ENCODE assay signal across 21 cellular contexts in the genomic region with DNA sequence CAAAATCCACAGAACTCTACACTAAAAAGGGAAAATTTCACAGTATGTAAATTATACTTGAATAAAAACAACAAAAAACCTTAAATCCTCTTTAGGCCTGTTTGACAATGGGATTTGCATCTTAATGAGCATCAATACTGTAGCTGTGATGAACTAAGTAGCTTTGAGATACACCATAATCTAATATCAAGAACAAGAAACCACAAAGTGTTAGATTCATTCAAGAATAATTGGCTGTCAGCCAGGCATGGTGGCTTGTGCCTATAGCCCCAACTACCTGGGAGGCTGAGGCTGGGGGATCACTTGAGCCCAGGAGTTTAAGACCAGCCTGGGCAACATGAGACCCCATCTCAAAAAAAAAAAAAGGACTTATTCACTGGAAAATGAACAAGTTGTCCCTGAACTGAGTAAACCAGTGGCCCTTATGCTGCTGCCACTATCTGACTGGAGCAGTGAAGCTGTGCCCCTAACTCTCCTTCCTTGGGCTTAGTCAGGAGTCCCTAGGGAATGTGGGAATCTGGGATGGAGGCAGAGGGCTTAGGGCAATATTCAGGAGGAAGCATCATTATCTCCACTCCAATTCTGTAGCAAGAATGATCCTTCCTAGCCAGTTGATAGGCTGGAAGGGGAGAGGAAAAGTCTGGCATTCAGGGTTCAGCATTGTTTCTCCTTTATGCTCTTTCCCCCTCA.
DNase-seq lines count a peak whose midpoint lies in the region; ATAC-seq, FAIRE-seq and TF ChIP-seq lines count a peak whose summit lies in the region.
"Had no signal": no experiment of that assay in that cellular context is flagged by ENCODE, and none has a peak within 500 bp of the region (broad histone marks: within the 10 kb centered on the region; RNA-seq: fewer than 3 reads in every experiment).

No MANE protein-coding gene starts in this region.

- H3K27ac ChIP-seq in neural progenitor cell, result no peak overlapping the region
- H3K27ac ChIP-seq: esophagus muscularis mucosa had no signal

- H3K27ac Mint-ChIP-seq in activated CD8-positive, alpha-beta T cell treated with anti-CD3 and anti-CD28 coated beads for 36 hours, result no peak overlapping the region
- H3K27ac Mint-ChIP-seq in activated CD8-positive, alpha-beta T cell treated with anti-CD3 and anti-CD28 coated beads, Interleukin-2, amount 10 ng/mL, durations not matched to agents 7 days and 5 days, result no peak overlapping the region
- no peak overlapping the region for H3K27ac Mint-ChIP-seq in neural progenitor cell
- H3K27ac Mint-ChIP-seq: activated naive CD4-positive, alpha-beta T cell treated with anti-CD3 and anti-CD28 coated beads, Interleukin-2, amount 50 U/mL, for 72 hours had no signal

- H2AFZ ChIP-seq in neural progenitor cell (replicated peaks), result peak overlapping the region; percentile 51

- no peaks in the 10 kb centered on the region for H3K79me2 ChIP-seq in neural progenitor cell (ENCODE audit: low read depth)

- H3K27me3 ChIP-seq in neural progenitor cell, result no peaks in the 10 kb centered on the region
- H3K27me3 ChIP-seq: esophagus muscularis mucosa had no signal

- H3K4me3 Mint-ChIP-seq in activated CD8-positive, alpha-beta T cell treated with anti-CD3 and anti-CD28 coated beads for 36 hours, result no peak overlapping the region
- H3K4me3 Mint-ChIP-seq in activated CD8-positive, alpha-beta T cell treated with anti-CD3 and anti-CD28 coated beads, Interleukin-2, amount 10 ng/mL, durations not matched to agents 7 days and 5 days, result no peak overlapping the region
- H3K4me3 Mint-ChIP-seq in neural progenitor cell, result no peak overlapping the region
- H3K4me3 Mint-ChIP-seq: activated T-cell treated with anti-CD3 and anti-CD28 coated beads, Interleukin-2, amount 50 U/mL, for 4 hours; CD4-positive, alpha-beta memory T cell had no signal

- H3K9ac ChIP-seq in neural progenitor cell, result no peak overlapping the region

- TF ChIP-seq CTCF in activated CD8-positive, alpha-beta T cell treated with anti-CD3 and anti-CD28 coated beads for 36 hours (IDR thresholded peaks at IDR 0.05), result no peak
- TF ChIP-seq CTCF in neural progenitor cell (IDR thresholded peaks at IDR 0.05), result no peak

- intact Hi-C loops in activated CD8-positive, alpha-beta T cell treated with anti-CD3 and anti-CD28 coated beads for 36 hours (cut with micrococcal nuclease), result no loop called here
- intact Hi-C loops in left colon (cut with DNase I, micrococcal nuclease), result no loop called here

- ATAC-seq in activated CD8-positive, alpha-beta T cell treated with anti-CD3 and anti-CD28 coated beads for 36 hours, result no peak
- no peak for ATAC-seq in activated CD8-positive, alpha-beta T cell treated with anti-CD3 and anti-CD28 coated beads, Interleukin-2, amount 10 ng/mL, durations not matched to agents 7 days and 5 days
- ATAC-seq in left colon, result no peak
- ATAC-seq: activated T-cell treated with anti-CD3 and anti-CD28 coated beads, Interleukin-2, amount 50 U/mL, for 4 hours; left lobe of liver; mucosa of descending colon had no signal

- H3K9me3 ChIP-seq in neural progenitor cell (ENCODE audit: low read depth), result no peaks in the 10 kb centered on the region
- H3K9me3 ChIP-seq: esophagus muscularis mucosa, mucosa of descending colon had no signal

- peak overlapping the region; percentile 53 for H3K4me2 ChIP-seq in neural progenitor cell

- no peaks in the 10 kb centered on the region for H4K20me1 ChIP-seq in neural progenitor cell (ENCODE audit: low read depth)

- no peak for TF ChIP-seq POLR2A in GM12891 (IDR thresholded peaks at IDR 0.05; ENCODE audit: low read depth, low read length)

- peaks cover 25% of the 10 kb centered on the region for H3K4me1 ChIP-seq in neural progenitor cell

- H3K9me3 Mint-ChIP-seq in activated CD8-positive, alpha-beta T cell treated with anti-CD3 and anti-CD28 coated beads for 36 hours, result no peaks in the 10 kb centered on the region
- no peaks in the 10 kb centered on the region for H3K9me3 Mint-ChIP-seq in activated CD8-positive, alpha-beta T cell treated with anti-CD3 and anti-CD28 coated beads, Interleukin-2, amount 10 ng/mL, durations not matched to agents 7 days and 5 days (ENCODE audit: insufficient read depth)
- H3K9me3 Mint-ChIP-seq in neural progenitor cell, result peaks cover 2% of the 10 kb centered on the region
- H3K9me3 Mint-ChIP-seq: activated naive CD4-positive, alpha-beta T cell treated with anti-CD3 and anti-CD28 coated beads, Interleukin-2, amount 50 U/mL, for 72 hours; activated T-cell treated with anti-CD3 and anti-CD28 coated beads, Interleukin-2, amount 50 U/mL, for 4 hours; CD4-positive, alpha-beta memory T cell had no signal

- CTCF ChIA-PET in activated CD8-positive, alpha-beta T cell treated with anti-CD3 and anti-CD28 coated beads for 36 hours (lab: Charles Lee), result no interaction called here
- CTCF ChIA-PET in activated CD8-positive, alpha-beta T cell treated with anti-CD3 and anti-CD28 coated beads, Interleukin-2, amount 10 ng/mL, durations not matched to agents 7 days and 5 days (lab: Charles Lee), result interaction anchor here (1.0 kb wide), 1 partner anchor 39 kb away, joined by 4 read pairs; no protein-coding TSS in a partner anchor

- peak; percentile 69 for FAIRE-seq in GM12891 (lab: Jason Lieb, UNC)
- FAIRE-seq: astrocyte had no signal

- H3K36me3 ChIP-seq in neural progenitor cell, result no peaks in the 10 kb centered on the region
- H3K36me3 ChIP-seq: esophagus muscularis mucosa had no signal

- DNase-seq in activated CD8-positive, alpha-beta T cell treated with anti-CD3 and anti-CD28 coated beads for 36 hours, result peak; percentile 9
- DNase-seq in activated CD8-positive, alpha-beta T cell treated with anti-CD3 and anti-CD28 coated beads, Interleukin-2, amount 10 ng/mL, durations not matched to agents 7 days and 5 days, result no peak
- DNase-seq in GM12891 (ENCODE audit: insufficient read length, low spot score) (no peak), NCI-H82 treated with DMSO at 0.1 percent for 48 hours (lab: John Stamatoyannopoulos, UW; ENCODE audit: unreplicated experiment) (peak; percentile 22), neural progenitor cell (ENCODE audit: low spot score) (peak; percentile 18), left colon (no peak), HT-29 (ENCODE audit: low spot score) (no peak), H4 (ENCODE audit: low spot score) (no peak)
- DNase-seq: activated T-cell treated with anti-CD3 and anti-CD28 coated beads, Interleukin-2, amount 50 U/mL, for 4 hours; CD4-positive, alpha-beta memory T cell; cerebellar nuclear complex; effector CD4-positive, alpha-beta T cell; EL; mucosa of descending colon; NCI-H146; Right ventricle myocardium superior; stimulated activated CD4-positive, alpha-beta T cell treated with anti-CD3 and anti-CD28 coated beads, Interleukin-12 subunit alpha, Interleukin-12 subunit beta, amount 100 ng/mL, for 4 hours had no signal

- H3K27me3 Mint-ChIP-seq in activated CD8-positive, alpha-beta T cell treated with anti-CD3 and anti-CD28 coated beads for 36 hours, result no peaks in the 10 kb centered on the region
- H3K27me3 Mint-ChIP-seq in activated CD8-positive, alpha-beta T cell treated with anti-CD3 and anti-CD28 coated beads, Interleukin-2, amount 10 ng/mL, durations not matched to agents 7 days and 5 days (ENCODE audit: low read depth), result no peaks in the 10 kb centered on the region
- peaks cover 2% of the 10 kb centered on the region for H3K27me3 Mint-ChIP-seq in neural progenitor cell (ENCODE audit: insufficient read depth, low read depth)
- H3K27me3 Mint-ChIP-seq: CD4-positive, alpha-beta memory T cell had no signal

- no peaks in the 10 kb centered on the region for H3K36me3 Mint-ChIP-seq in activated CD8-positive, alpha-beta T cell treated with anti-CD3 and anti-CD28 coated beads for 36 hours (ENCODE audit: low read depth)
- H3K36me3 Mint-ChIP-seq in activated CD8-positive, alpha-beta T cell treated with anti-CD3 and anti-CD28 coated beads, Interleukin-2, amount 10 ng/mL, durations not matched to agents 7 days and 5 days (ENCODE audit: low read depth), result no peaks in the 10 kb centered on the region
- H3K36me3 Mint-ChIP-seq in neural progenitor cell, result no peaks in the 10 kb centered on the region
- H3K36me3 Mint-ChIP-seq: activated naive CD4-positive, alpha-beta T cell treated with anti-CD3 and anti-CD28 coated beads, Interleukin-2, amount 50 U/mL, for 72 hours had no signal

- H3K4me1 Mint-ChIP-seq in activated CD8-positive, alpha-beta T cell treated with anti-CD3 and anti-CD28 coated beads for 36 hours (ENCODE audit: low read depth), result peaks cover 2% of the 10 kb centered on the region
- H3K4me1 Mint-ChIP-seq in activated CD8-positive, alpha-beta T cell treated with anti-CD3 and anti-CD28 coated beads, Interleukin-2, amount 10 ng/mL, durations not matched to agents 7 days and 5 days (ENCODE audit: low read depth), result no peaks in the 10 kb centered on the region
- H3K4me1 Mint-ChIP-seq in neural progenitor cell, result peaks cover 20% of the 10 kb centered on the region

- no peaks in the 10 kb centered on the region for H3F3A ChIP-seq in neural progenitor cell (ENCODE audit: low read depth)

- POLR2A ChIA-PET in activated CD8-positive, alpha-beta T cell treated with anti-CD3 and anti-CD28 coated beads for 36 hours (lab: Charles Lee), result interaction anchor here (0.6 kb wide), 1 partner anchor 1019 kb away, joined by 3 read pairs; no protein-coding TSS in a partner anchor
- POLR2A ChIA-PET in activated CD8-positive, alpha-beta T cell treated with anti-CD3 and anti-CD28 coated beads, Interleukin-2, amount 10 ng/mL, durations not matched to agents 7 days and 5 days (lab: Charles Lee), result no interaction called here

- H3K4me3 ChIP-seq in neural progenitor cell, result no peak overlapping the region
- H3K4me3 ChIP-seq: esophagus muscularis mucosa, mucosa of descending colon had no signal

TF ChIP-seq in GM12891, 5 proteins besides CTCF, POLR2A, EP300 and RAD21:
- TF ChIP-seq POLR2AphosphoS5 (IDR thresholded peaks at IDR 0.05; ENCODE audit: low read depth, low read length) (no peak), PAX5 (IDR thresholded peaks at IDR 0.05; ENCODE audit: insufficient read depth, low read length, severe bottlenecking) (no peak), SPI1 (IDR thresholded peaks at IDR 0.05; ENCODE audit: low read depth, low read length) (no peak), TAF1 (IDR thresholded peaks at IDR 0.05; ENCODE audit: low read depth, low read length) (no peak), POU2F2 (IDR thresholded peaks at IDR 0.05; ENCODE audit: low read depth, low read length) (no peak)

Comparison
In these comparisons a context has a peak if more than half of its experiments do, and no peak if none do; other contexts are left out.
1. DNase-seq: peak in activated CD8-positive, alpha-beta T cell treated with anti-CD3 and anti-CD28 coated beads for 36 hours (single experiment), NCI-H82 treated with DMSO at 0.1 percent for 48 hours (single experiment) and neural progenitor cell (single experiment); none in activated CD8-positive, alpha-beta T cell treated with anti-CD3 and anti-CD28 coated beads, Interleukin-2, amount 10 ng/mL, durations not matched to agents 7 days and 5 days (single experiment), GM12891 (single experiment), left colon (0 of 2), HT-29 (single experiment) and H4 (single experiment).